ENCODE assay signal across 12 cellular contexts in the genomic region with DNA sequence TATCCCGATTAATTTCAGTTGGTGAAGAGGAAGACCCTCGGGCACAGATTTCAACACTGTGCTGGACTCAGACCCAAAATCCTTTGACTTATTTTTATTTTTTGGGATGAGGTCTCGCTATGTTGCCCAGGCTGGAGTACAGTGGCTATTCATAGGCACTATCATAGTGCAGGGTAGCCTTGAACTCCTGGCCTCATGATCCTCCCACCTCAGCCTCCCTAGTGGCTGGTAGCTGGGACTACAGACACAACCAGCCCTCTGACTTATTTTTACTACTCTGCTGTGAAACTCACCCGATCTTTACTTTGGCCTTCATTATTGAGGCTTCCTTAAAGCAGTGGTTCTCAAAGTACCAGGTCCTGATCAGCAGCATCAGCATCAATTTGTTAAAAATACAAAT. TPM values are rescaled to one million over a fixed set of nuclear protein-coding genes. Genes with fewer than 3 reads are reported as not detected.
A peak's percentile ranks its signal among the peaks of the same experiment; 100 is the strongest.
DNase-seq lines count a peak whose midpoint lies in the region; ATAC-seq, FAIRE-seq and TF ChIP-seq lines count a peak whose summit lies in the region.
"Had no signal": no experiment of that assay in that cellular context is flagged by ENCODE, and none has a peak within 500 bp of the region (broad histone marks: within the 10 kb centered on the region; RNA-seq: fewer than 3 reads in every experiment).

No MANE protein-coding gene starts in this region.

- H3K9ac ChIP-seq in PC-3 (ENCODE audit: low read length): no peak overlapping the region

- no peak overlapping the region for H3K27ac Mint-ChIP-seq in activated T-cell treated with anti-CD3 and anti-CD28 coated beads, Interleukin-2, amount 50 U/mL, for 72 hours
- H3K27ac Mint-ChIP-seq in activated T-cell treated with anti-CD3 and anti-CD28 coated beads, Interleukin-2, amount 50 U/mL, for 24 hours: no peak overlapping the region
- no peak overlapping the region for H3K27ac Mint-ChIP-seq in stimulated activated naive B cell treated with anti-CD40 and anti-IgM and Interleukin-4, amounts not matched to agents 10 μg/mL and 1 μg/mL and 100 μg/mL, for 72 hours
- H3K27ac Mint-ChIP-seq in naive thymus-derived CD4-positive, alpha-beta T cell: no peak overlapping the region
- H3K27ac Mint-ChIP-seq: activated B cell treated with CpG ODN at 0.5 μM for 24 hours had no signal

- peaks cover 24% of the 10 kb centered on the region for H3K4me1 Mint-ChIP-seq in activated T-cell treated with anti-CD3 and anti-CD28 coated beads, Interleukin-2, amount 50 U/mL, for 72 hours (ENCODE audit: low read depth)
- peaks cover 20% of the 10 kb centered on the region for H3K4me1 Mint-ChIP-seq in activated T-cell treated with anti-CD3 and anti-CD28 coated beads, Interleukin-2, amount 50 U/mL, for 24 hours (ENCODE audit: low read depth)
- H3K4me1 Mint-ChIP-seq in stimulated activated naive B cell treated with anti-CD40 and anti-IgM and Interleukin-4, amounts not matched to agents 10 μg/mL and 1 μg/mL and 100 μg/mL, for 72 hours: peaks cover 6 to 23% of the 10 kb centered on the region in 2 donors
- H3K4me1 Mint-ChIP-seq in naive thymus-derived CD4-positive, alpha-beta T cell: peaks cover 0 to 11% (median 0%) of the 10 kb centered on the region in 7 donors
- H3K4me1 Mint-ChIP-seq: activated B cell treated with CpG ODN at 0.5 μM for 24 hours; central memory CD8-positive, alpha-beta T cell had no signal

- H3K4me1 ChIP-seq in PC-3 (ENCODE audit: insufficient read depth, low read length): no peaks in the 10 kb centered on the region
- peaks cover 0 to 4% (median 0%) of the 10 kb centered on the region in 3 donors for H3K4me1 ChIP-seq in pancreas
- no peaks in the 10 kb centered on the region for H3K4me1 ChIP-seq in naive thymus-derived CD4-positive, alpha-beta T cell (ENCODE audit: control insufficient read depth in 2 of 2, insufficient read depth in 2 of 2, low read length in 2 of 2)
- no peaks in the 10 kb centered on the region for H3K4me1 ChIP-seq in uterus

- no peak for FAIRE-seq in pancreas (lab: Jason Lieb, UNC)
- FAIRE-seq: urothelium cell line had no signal

- H3K79me2 ChIP-seq in PC-3 (ENCODE audit: low read length): no peaks in the 10 kb centered on the region

- no peaks in the 10 kb centered on the region for H3K9me2 ChIP-seq in PC-3 (replicated peaks; ENCODE audit: low read length)

- H3K36me3 ChIP-seq in PC-3 (ENCODE audit: low read depth, low read length) (no peaks in the 10 kb centered on the region), pancreas (no peaks in the 10 kb centered on the region), uterus (no peaks in the 10 kb centered on the region)
- no peaks in the 10 kb centered on the region for H3K36me3 ChIP-seq in naive thymus-derived CD4-positive, alpha-beta T cell (ENCODE audit: control insufficient read depth in 2 of 3, insufficient read depth in 3 of 3, low read length in 3 of 3)

- H3K4me3 Mint-ChIP-seq in activated T-cell treated with anti-CD3 and anti-CD28 coated beads, Interleukin-2, amount 50 U/mL, for 72 hours: no peak overlapping the region
- no peak overlapping the region for H3K4me3 Mint-ChIP-seq in activated T-cell treated with anti-CD3 and anti-CD28 coated beads, Interleukin-2, amount 50 U/mL, for 24 hours
- H3K4me3 Mint-ChIP-seq in stimulated activated naive B cell treated with anti-CD40 and anti-IgM and Interleukin-4, amounts not matched to agents 10 μg/mL and 1 μg/mL and 100 μg/mL, for 72 hours: no peak overlapping the region
- no peak overlapping the region for H3K4me3 Mint-ChIP-seq in naive thymus-derived CD4-positive, alpha-beta T cell
- H3K4me3 Mint-ChIP-seq: activated B cell treated with CpG ODN at 0.5 μM for 24 hours; central memory CD8-positive, alpha-beta T cell had no signal

- 71 to 93% methylated on average over 4 of the region's 4 CpGs for WGBS in pancreas, 2 donors

- POLR2A ChIA-PET in PC-3 (lab: Charles Lee; ENCODE audit: unreplicated experiment): no interaction called here
- POLR2A ChIA-PET in naive thymus-derived CD4-positive, alpha-beta T cell (lab: Charles Lee): no interaction called here

- no peak for DNase-seq in activated T-cell treated with anti-CD3 and anti-CD28 coated beads, Interleukin-2, amount 50 U/mL, for 72 hours
- DNase-seq in activated T-cell treated with anti-CD3 and anti-CD28 coated beads, Interleukin-2, amount 50 U/mL, for 24 hours: no peak
- DNase-seq in PC-3 (no peak), epithelial cell of prostate (ENCODE audit: low read depth, low spot score) (no peak), pancreas (no peak), uterus (no peak)
- no peak for DNase-seq in stimulated activated naive B cell treated with anti-CD40 and anti-IgM and Interleukin-4, amounts not matched to agents 10 μg/mL and 1 μg/mL and 100 μg/mL, for 72 hours
- no peak for DNase-seq in naive thymus-derived CD4-positive, alpha-beta T cell
- DNase-seq: activated B cell treated with CpG ODN at 0.5 μM for 24 hours, SHP77 had no signal

- no peaks in the 10 kb centered on the region for H3K9me3 Mint-ChIP-seq in activated T-cell treated with anti-CD3 and anti-CD28 coated beads, Interleukin-2, amount 50 U/mL, for 72 hours
- no peaks in the 10 kb centered on the region for H3K9me3 Mint-ChIP-seq in activated T-cell treated with anti-CD3 and anti-CD28 coated beads, Interleukin-2, amount 50 U/mL, for 24 hours
- H3K9me3 Mint-ChIP-seq in stimulated activated naive B cell treated with anti-CD40 and anti-IgM and Interleukin-4, amounts not matched to agents 10 μg/mL and 1 μg/mL and 100 μg/mL, for 72 hours: no peaks in the 10 kb centered on the region
- H3K9me3 Mint-ChIP-seq in naive thymus-derived CD4-positive, alpha-beta T cell: no peaks in the 10 kb centered on the region
- H3K9me3 Mint-ChIP-seq: activated B cell treated with CpG ODN at 0.5 μM for 24 hours; central memory CD8-positive, alpha-beta T cell had no signal

- CTCF ChIA-PET in PC-3 (lab: Charles Lee): no interaction called here
- CTCF ChIA-PET in naive thymus-derived CD4-positive, alpha-beta T cell (lab: Charles Lee): no interaction called here

- no peak for TF ChIP-seq POLR2A in uterus (IDR thresholded peaks at IDR 0.05)

- intact Hi-C loops in PC-3 (cut with micrococcal nuclease) (no loop called here), pancreas (cut with DNase I) (no loop called here), uterus (cut with DNase I; ENCODE audit: low total_unique reads) (no loop called here)
- intact Hi-C loops in naive thymus-derived CD4-positive, alpha-beta T cell (cut with micrococcal nuclease): no loop called here

- H3K4me3 ChIP-seq in PC-3 (ENCODE audit: low read length) (no peak overlapping the region), pancreas (no peak overlapping the region), uterus (no peak overlapping the region)
- no peak overlapping the region for H3K4me3 ChIP-seq in naive thymus-derived CD4-positive, alpha-beta T cell (ENCODE audit: low read length)

- H3K4me2 ChIP-seq in PC-3 (ENCODE audit: low read length): no peak overlapping the region

- H3K9me3 ChIP-seq in PC-3 (ENCODE audit: low read length) (no peaks in the 10 kb centered on the region), pancreas (no peaks in the 10 kb centered on the region), uterus (no peaks in the 10 kb centered on the region)
- no peaks in the 10 kb centered on the region for H3K9me3 ChIP-seq in naive thymus-derived CD4-positive, alpha-beta T cell (ENCODE audit: control insufficient read depth in 2 of 3, low read length in 3 of 3)

- H3K27me3 Mint-ChIP-seq in activated T-cell treated with anti-CD3 and anti-CD28 coated beads, Interleukin-2, amount 50 U/mL, for 72 hours (ENCODE audit: low read depth): no peaks in the 10 kb centered on the region
- H3K27me3 Mint-ChIP-seq in activated T-cell treated with anti-CD3 and anti-CD28 coated beads, Interleukin-2, amount 50 U/mL, for 24 hours: no peaks in the 10 kb centered on the region
- H3K27me3 Mint-ChIP-seq in stimulated activated naive B cell treated with anti-CD40 and anti-IgM and Interleukin-4, amounts not matched to agents 10 μg/mL and 1 μg/mL and 100 μg/mL, for 72 hours: no peaks in the 10 kb centered on the region
- H3K27me3 Mint-ChIP-seq in naive thymus-derived CD4-positive, alpha-beta T cell: no peaks in the 10 kb centered on the region
- H3K27me3 Mint-ChIP-seq: activated B cell treated with CpG ODN at 0.5 μM for 24 hours; central memory CD8-positive, alpha-beta T cell had no signal

- H2AFZ ChIP-seq in PC-3 (ENCODE audit: low read length): no peak overlapping the region

- peak; percentile 23; the same call in 1 of the 2 replicates for TF ChIP-seq CTCF in PC-3 (conservative IDR thresholded peaks at IDR 0.05; ENCODE audit: low read depth, low read length)
- TF ChIP-seq CTCF in pancreas (IDR thresholded peaks at IDR 0.05): no peak
- no peak for TF ChIP-seq CTCF in uterus (IDR thresholded peaks at IDR 0.05)

- no TSS peak for BruUV-seq in PC-3 (replicated peaks; lab: Mats Ljungman, UMichigan)

- no peaks in the 10 kb centered on the region for H3K36me3 Mint-ChIP-seq in activated T-cell treated with anti-CD3 and anti-CD28 coated beads, Interleukin-2, amount 50 U/mL, for 72 hours (ENCODE audit: insufficient read depth in 2 of 2)
- H3K36me3 Mint-ChIP-seq in activated T-cell treated with anti-CD3 and anti-CD28 coated beads, Interleukin-2, amount 50 U/mL, for 24 hours (ENCODE audit: low read depth): no peaks in the 10 kb centered on the region
- H3K36me3 Mint-ChIP-seq in stimulated activated naive B cell treated with anti-CD40 and anti-IgM and Interleukin-4, amounts not matched to agents 10 μg/mL and 1 μg/mL and 100 μg/mL, for 72 hours: peaks cover 0 to 6% of the 10 kb centered on the region in 2 donors
- peaks cover 0 to 2% (median 0%) of the 10 kb centered on the region in 5 donors for H3K36me3 Mint-ChIP-seq in naive thymus-derived CD4-positive, alpha-beta T cell

- no peak overlapping the region for H3K27ac ChIP-seq in PC-3 (ENCODE audit: low read length)
- peak overlapping the region; percentile 4 for H3K27ac ChIP-seq in epithelial cell of prostate
- H3K27ac ChIP-seq in pancreas: peak overlapping the region in 1 of 4 donors; percentile 44
- H3K27ac ChIP-seq in naive thymus-derived CD4-positive, alpha-beta T cell (ENCODE audit: low read depth, low read length): no peak overlapping the region
- H3K27ac ChIP-seq in uterus: peak overlapping the region in 1 of 2 donors; percentile 43

- peak; percentile 39 to 51 for ATAC-seq in activated T-cell treated with anti-CD3 and anti-CD28 coated beads, Interleukin-2, amount 50 U/mL, for 72 hours (replicated peaks in 1 of 2)
- ATAC-seq in PC-3 (no peak), pancreas (no peak)
- peak; percentile 41 to 57 for ATAC-seq in stimulated activated naive B cell treated with anti-CD40 and anti-IgM and Interleukin-4, amounts not matched to agents 10 μg/mL and 1 μg/mL and 100 μg/mL, for 72 hours (replicated peaks)
- ATAC-seq in naive thymus-derived CD4-positive, alpha-beta T cell: no peak

- H3F3A ChIP-seq in PC-3 (ENCODE audit: low read length, unreplicated experiment): no peaks in the 10 kb centered on the region

- H4K20me1 ChIP-seq in PC-3 (ENCODE audit: low read length): no peaks in the 10 kb centered on the region

- H3K27me3 ChIP-seq in PC-3 (ENCODE audit: low read length): no peaks in the 10 kb centered on the region
- no peaks in the 10 kb centered on the region for H3K27me3 ChIP-seq in pancreas
- H3K27me3 ChIP-seq in naive thymus-derived CD4-positive, alpha-beta T cell (ENCODE audit: control insufficient read depth in 2 of 2, insufficient read depth in 2 of 2, low read length in 2 of 2): no peaks in the 10 kb centered on the region
- H3K27me3 ChIP-seq in uterus: no peaks in the 10 kb centered on the region

RNA-seq across cellular contexts. Expression of gene ADAM17, which starts 18.2 kb away (rescaled TPM):
- total RNA-seq in activated T-cell treated with anti-CD3 and anti-CD28 coated beads, Interleukin-2, amount 50 U/mL, for 72 hours: 10 to 100 TPM; 22.9 to 30.1 TPM
- total RNA-seq in PC-3 (2014; rRNA removed) (23.0 and 34.3 TPM in 2 replicates), pancreas (10 to 100 TPM in 2 of 6 donors, 1 to 10 TPM in 4; 6.3 to 18.8 (median 7.8) TPM), uterus (10 to 100 TPM in 3 of 4 donors, 1 to 10 TPM in 1; 7.7 to 47.0 (median 27.7) TPM)
- polyA plus RNA-seq in pancreas: 1 to 10 TPM; 4.6 to 6.2 TPM
- 10 to 100 TPM; 22.9 to 45.2 (median 25.9) TPM for total RNA-seq in naive thymus-derived CD4-positive, alpha-beta T cell
- 10 to 100 TPM in 1 of 2 donors, 1 to 10 TPM in 1; 9.3 to 11.0 TPM for polyA plus RNA-seq in naive thymus-derived CD4-positive, alpha-beta T cell

RNA-seq across cellular contexts. Expression of gene YWHAQ, which starts 57.0 kb away (rescaled TPM):
- total RNA-seq in activated T-cell treated with anti-CD3 and anti-CD28 coated beads, Interleukin-2, amount 50 U/mL, for 72 hours: 100 to 1,000 TPM; 207 to 251 TPM
- 354 and 377 TPM in 2 replicates for total RNA-seq in PC-3 (2014; rRNA removed)
- total RNA-seq in pancreas: 100 to 1,000 TPM; 127 to 170 (median 161) TPM
- polyA plus RNA-seq in pancreas: 100 to 1,000 TPM in 1 of 2 donors, 10 to 100 TPM in 1; 70.1 to 131 TPM
- 100 to 1,000 TPM in 2 of 5 experiments, 10 to 100 TPM in 3; 67.3 to 189 (median 83.3) TPM for total RNA-seq in naive thymus-derived CD4-positive, alpha-beta T cell
- 100 to 1,000 TPM; 118 to 185 TPM for polyA plus RNA-seq in naive thymus-derived CD4-positive, alpha-beta T cell
- 100 to 1,000 TPM; 155 to 275 (median 254) TPM for total RNA-seq in uterus

Comparison
In these comparisons a context has a peak if more than half of its experiments do, and no peak if none do; other contexts are left out.
1. ATAC-seq: peak in activated T-cell treated with anti-CD3 and anti-CD28 coated beads, Interleukin-2, amount 50 U/mL, for 72 hours (2 of 2) and stimulated activated naive B cell treated with anti-CD40 and anti-IgM and Interleukin-4, amounts not matched to agents 10 μg/mL and 1 μg/mL and 100 μg/mL, for 72 hours (2 of 2); none in PC-3 (single experiment), pancreas (0 of 4) and naive thymus-derived CD4-positive, alpha-beta T cell (single experiment).